ENCODE assay signal across 8 cellular contexts in genomic region chr17:81393684-81394376, GRCh38. TPM values are rescaled to one million over a fixed set of nuclear protein-coding genes. Genes with fewer than 3 reads are reported as not detected.
A peak's percentile ranks its signal among the peaks of the same experiment; 100 is the strongest.
DNase-seq lines count a peak whose midpoint lies in the region; ATAC-seq and TF ChIP-seq lines count a peak whose summit lies in the region.

No MANE protein-coding gene starts in this region.

- peaks cover 5% of the 10 kb centered on the region; the same call in 1 of the 2 replicates for H3F3A ChIP-seq in DOHH2 (ENCODE audit: control insufficient read depth, insufficient read depth)

- intact Hi-C loops in Panc1 (cut with micrococcal nuclease; ENCODE audit: unreplicated experiment) (loop anchor here (5.0 kb wide), 1 partner anchor 123 kb away; no protein-coding TSS in a partner anchor), left ventricle myocardium inferior (cut with micrococcal nuclease) (no loop called here), ovary (cut with DNase I) (loop anchor here in 1 of 4 donors (2.0 to 10.0 kb wide), 3 partner anchors 88 to 117 kb away; partner anchors contain the start of gene SLC38A10)

- CTCF ChIA-PET in Panc1 (lab: Charles Lee), result no interaction called here

- H3K27me3 ChIP-seq in DOHH2 (ENCODE audit: control insufficient read depth, low read length) (peaks cover 17% of the 10 kb centered on the region), Panc1 (ENCODE audit: control insufficient read depth, insufficient read depth, low read length) (no peaks in the 10 kb centered on the region), left ventricle myocardium inferior (ENCODE audit: low read depth) (no peaks in the 10 kb centered on the region), ovary (no peaks in the 10 kb centered on the region)

- H4K20me1 ChIP-seq in DOHH2 (ENCODE audit: control insufficient read depth, insufficient read depth, low read depth, low read length), result no peaks in the 10 kb centered on the region

- peak; percentile 33 for ATAC-seq in Panc1
- no peak for ATAC-seq in GM18870 (IDR thresholded peaks at IDR 0.05; ENCODE audit: unreplicated experiment)

- H3K4me1 ChIP-seq in DOHH2 (ENCODE audit: control insufficient read depth, low read length) (peaks cover 30% of the 10 kb centered on the region), Panc1 (ENCODE audit: control insufficient read depth, insufficient read depth, low read length) (peaks cover 48% of the 10 kb centered on the region), left ventricle myocardium inferior (peaks cover 92% of the 10 kb centered on the region), ovary (ENCODE audit: insufficient read depth) (peaks cover 24% of the 10 kb centered on the region), urinary bladder (ENCODE audit: insufficient read depth) (no peaks in the 10 kb centered on the region)

- peak overlapping the region; percentile 76 for H3K4me2 ChIP-seq in DOHH2 (ENCODE audit: low read length)

- H3K9me2 ChIP-seq in DOHH2 (replicated peaks; ENCODE audit: control insufficient read depth, low read length), result no peaks in the 10 kb centered on the region

- peak; percentile 69 for TF ChIP-seq EP300 in ovary (IDR thresholded peaks at IDR 0.05)

- H3K36me3 ChIP-seq in DOHH2 (ENCODE audit: control insufficient read depth, low read length) (no peaks in the 10 kb centered on the region), KOPT-K1 (ENCODE audit: insufficient read depth, low read length) (no peaks in the 10 kb centered on the region), Panc1 (ENCODE audit: control insufficient read depth, insufficient read depth, low read length) (no peaks in the 10 kb centered on the region; the same call in 1 of the 2 replicates), left ventricle myocardium inferior (no peaks in the 10 kb centered on the region), ovary (no peaks in the 10 kb centered on the region), urinary bladder (ENCODE audit: insufficient read depth) (no peaks in the 10 kb centered on the region)

- H3K4me3 ChIP-seq in DOHH2 (ENCODE audit: low read length) (peak overlapping the region; percentile 73), Panc1 (ENCODE audit: low read depth in 2 of 2, low read length in 2 of 2) (peak overlapping the region; percentile 53 to 70), left ventricle myocardium inferior (peak overlapping the region; percentile 96), ovary (peak overlapping the region; percentile 69), urinary bladder (ENCODE audit: low read depth, low read length) (peak overlapping the region; percentile 92)

- TF ChIP-seq POLR2A in ovary (IDR thresholded peaks at IDR 0.05), result peak; percentile 52

- peaks cover 5% of the 10 kb centered on the region; the same call in 1 of the 2 replicates for H3K79me2 ChIP-seq in DOHH2 (ENCODE audit: control insufficient read depth, low read length)

- DNase-seq in Panc1 (ENCODE audit: low read depth, low spot score) (peak; percentile 96), left ventricle myocardium inferior (peak; percentile 100), ovary (peak; percentile 100)

- POLR2A ChIA-PET in Panc1 (lab: Charles Lee), result no interaction called here

- 0 to 1% (median 0%) methylated on average over 33 to 63 of the region's 63 CpGs for WGBS in ovary, 3 donors
- WGBS in urinary bladder, result under 1% methylated on average over 63 of the region's 63 CpGs

- no peaks in the 10 kb centered on the region for H3K9me3 ChIP-seq in DOHH2 (ENCODE audit: control insufficient read depth, insufficient read depth, low read length)
- H3K9me3 ChIP-seq in KOPT-K1 (ENCODE audit: insufficient read depth, low read length, poor library complexity, severe bottlenecking), result no peaks in the 10 kb centered on the region
- H3K9me3 ChIP-seq in Panc1 (ENCODE audit: control insufficient read depth, insufficient read depth, low read depth, low read length), result no peaks in the 10 kb centered on the region
- no peaks in the 10 kb centered on the region for H3K9me3 ChIP-seq in left ventricle myocardium inferior (replicated peaks)
- no peaks in the 10 kb centered on the region for H3K9me3 ChIP-seq in ovary

- in situ Hi-C loops in Panc1 (cut with HindIII; ENCODE audit: low pct_unique_long_range_greater_than_20kb, low sequenced_read_pairs), result no loop called here

- TF ChIP-seq CTCF in DOHH2 (IDR thresholded peaks at IDR 0.05; ENCODE audit: low read depth, low read length, poor library complexity, severe bottlenecking), result no peak
- TF ChIP-seq CTCF in Panc1 (IDR thresholded peaks at IDR 0.05), result no peak
- TF ChIP-seq CTCF in left ventricle myocardium inferior (IDR thresholded peaks at IDR 0.05; ENCODE audit: borderline replicate concordance), result no peak
- peak in 2 of 3 donors; percentile 15 to 34 for TF ChIP-seq CTCF in ovary (IDR thresholded peaks at IDR 0.05)

- BruUV-seq in Panc1 (replicated peaks; lab: Mats Ljungman, UMichigan), result no TSS peak

- H3K27ac ChIP-seq in DOHH2 (ENCODE audit: low read depth, low read length) (peak overlapping the region; percentile 38; the same call in 1 of the 2 replicates), KOPT-K1 (ENCODE audit: low read depth, low read length, poor library complexity, severe bottlenecking) (peak overlapping the region; percentile 59), Panc1 (ENCODE audit: low read length) (peak overlapping the region; percentile 91), angular gyrus (ENCODE audit: low read depth, low read length) (peak overlapping the region; percentile 87), left ventricle myocardium inferior (replicated peaks) (peak overlapping the region; percentile 100), ovary (peak overlapping the region; percentile 91 to 92), urinary bladder (ENCODE audit: low read depth) (peak overlapping the region; percentile 89)

RNA-seq across cellular contexts. Expression of gene BAHCC1, which starts 1.4 kb away (rescaled TPM):
- total RNA-seq in Panc1 (2021; ENCODE audit: unreplicated experiment), result 77.4 TPM
- polyA plus RNA-seq in Panc1 (2012; ENCODE audit: insufficient read length), result 129 TPM
- total RNA-seq in left ventricle myocardium inferior, result 7.3 TPM
- 10 to 100 TPM in 6 of 7 donors, 1 to 10 TPM in 1; 7.6 to 31.9 (median 24.2) TPM for total RNA-seq in ovary
- polyA plus RNA-seq in ovary, result 10 to 100 TPM in 1 of 2 donors, 1 to 10 TPM in 1; 1.9 to 16.0 TPM
- 10.1 TPM for total RNA-seq in urinary bladder
- 15.9 TPM for polyA plus RNA-seq in urinary bladder

Comparison
In these comparisons a context has a peak if more than half of its experiments do, and no peak if none do; other contexts are left out.
1. H3K27ac ChIP-seq: peak in every context shown above with its lines; median percentile 100 in left ventricle myocardium inferior; 92 in ovary; 91 in Panc1; 89 in urinary bladder; 87 in angular gyrus; 59 in KOPT-K1; 38 in DOHH2.
2. CTCF ChIP-seq: peak in ovary (2 of 3); none in DOHH2 (single experiment), Panc1 (single experiment) and left ventricle myocardium inferior (single experiment).
3. Peak in every context shown above with its lines, with median percentiles within 50 percentile points of each other: H3K4me3 ChIP-seq and DNase-seq.